ENCODE assay signal across 29 cellular contexts in the genomic region with DNA sequence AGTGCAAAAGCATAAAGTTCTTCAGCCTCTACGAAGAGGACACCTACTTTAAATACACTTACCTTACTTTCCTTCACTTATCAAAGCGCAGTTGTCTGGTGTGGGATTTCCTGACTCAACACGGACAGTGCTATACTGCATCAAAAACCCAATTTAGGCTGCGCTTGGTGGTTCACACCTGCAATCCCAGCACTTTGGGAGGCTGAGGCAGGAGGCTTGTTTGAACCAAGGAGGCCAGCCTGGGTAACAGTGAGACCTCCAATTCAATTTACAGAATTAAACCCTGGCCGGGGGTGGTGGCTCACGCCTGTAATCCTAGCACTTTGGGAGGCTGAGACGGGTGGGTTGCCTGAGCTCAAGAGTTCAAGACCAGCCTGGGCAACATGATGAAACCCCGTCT. TPM values are rescaled to one million over a fixed set of nuclear protein-coding genes. Genes with fewer than 3 reads are reported as not detected.
A peak's percentile ranks its signal among the peaks of the same experiment; 100 is the strongest.
DNase-seq lines count a peak whose midpoint lies in the region; ATAC-seq and TF ChIP-seq lines count a peak whose summit lies in the region.
"Had no signal": no experiment of that assay in that cellular context is flagged by ENCODE, and none has a peak within 500 bp of the region (broad histone marks: within the 10 kb centered on the region; RNA-seq: fewer than 3 reads in every experiment).

No MANE protein-coding gene starts in this region.

- no peak overlapping the region for H3K4me3 Mint-ChIP-seq in activated naive CD4-positive, alpha-beta T cell treated with anti-CD3 and anti-CD28 coated beads, Interleukin-2, amount 50 U/mL, for 24 hours
- H3K4me3 Mint-ChIP-seq in activated naive CD4-positive, alpha-beta T cell treated with anti-CD3 and anti-CD28 coated beads, Interleukin-2, amount 10 ng/mL, durations not matched to agents 7 days and 5 days = no peak overlapping the region
- H3K4me3 Mint-ChIP-seq in activated naive CD8-positive, alpha-beta T cell treated with anti-CD3 and anti-CD28 coated beads for 36 hours = no peak overlapping the region
- H3K4me3 Mint-ChIP-seq: dendritic cell treated with granulocyte-macrophage colony-stimulating factor and Interleukin-4, amounts not matched to agents 40 ng/mL and 50 ng/mL, for 4 days; endodermal cell; GM23338 had no signal

- CTCF ChIA-PET in activated naive CD4-positive, alpha-beta T cell treated with anti-CD3 and anti-CD28 coated beads, Interleukin-2, amount 10 ng/mL, durations not matched to agents 7 days and 5 days (lab: Charles Lee) = no interaction called here

- peaks cover 5 to 83% (median 75%) of the 10 kb centered on the region in 6 donors for H3K36me3 ChIP-seq in spleen
- H3K36me3 ChIP-seq: neural progenitor cell, uterus had no signal

- TF ChIP-seq POLR2A in spleen (IDR thresholded peaks at IDR 0.05) = no peak

- no peaks in the 10 kb centered on the region for H3K9me3 Mint-ChIP-seq in activated naive CD4-positive, alpha-beta T cell treated with anti-CD3 and anti-CD28 coated beads, Interleukin-2, amount 50 U/mL, for 24 hours
- H3K9me3 Mint-ChIP-seq in activated naive CD4-positive, alpha-beta T cell treated with anti-CD3 and anti-CD28 coated beads, Interleukin-2, amount 10 ng/mL, durations not matched to agents 7 days and 5 days = no peaks in the 10 kb centered on the region
- H3K9me3 Mint-ChIP-seq in activated naive CD8-positive, alpha-beta T cell treated with anti-CD3 and anti-CD28 coated beads for 36 hours = no peaks in the 10 kb centered on the region
- H3K9me3 Mint-ChIP-seq: activated CD8-positive, alpha-beta T cell treated with anti-CD3 and anti-CD28 coated beads for 36 hours; CD4-positive, alpha-beta memory T cell; dendritic cell treated with granulocyte-macrophage colony-stimulating factor and Interleukin-4, amounts not matched to agents 40 ng/mL and 50 ng/mL, for 4 days; endodermal cell; GM23338; neural progenitor cell; stimulated activated naive CD8-positive, alpha-beta T cell treated with anti-CD3 and anti-CD28 coated beads, Interleukin-15, amount 100 ng/mL, for 72 hours had no signal

- ATAC-seq in GM19023 (IDR thresholded peaks at IDR 0.05; ENCODE audit: unreplicated experiment) = no peak
- ATAC-seq: activated CD8-positive, alpha-beta T cell treated with anti-CD3 and anti-CD28 coated beads for 36 hours; esophagus mucosa; GM23338; stimulated activated naive CD8-positive, alpha-beta T cell treated with anti-CD3 and anti-CD28 coated beads, Interleukin-15, amount 100 ng/mL, for 72 hours had no signal

- H3K4me1 Mint-ChIP-seq in activated naive CD4-positive, alpha-beta T cell treated with anti-CD3 and anti-CD28 coated beads, Interleukin-2, amount 50 U/mL, for 24 hours = peaks cover 34% of the 10 kb centered on the region
- peaks cover 51% of the 10 kb centered on the region for H3K4me1 Mint-ChIP-seq in activated naive CD4-positive, alpha-beta T cell treated with anti-CD3 and anti-CD28 coated beads, Interleukin-2, amount 10 ng/mL, durations not matched to agents 7 days and 5 days
- peaks cover 28% of the 10 kb centered on the region for H3K4me1 Mint-ChIP-seq in activated naive CD8-positive, alpha-beta T cell treated with anti-CD3 and anti-CD28 coated beads for 36 hours

- H3K27ac Mint-ChIP-seq in activated naive CD4-positive, alpha-beta T cell treated with anti-CD3 and anti-CD28 coated beads, Interleukin-2, amount 50 U/mL, for 24 hours = peak overlapping the region; percentile 17
- H3K27ac Mint-ChIP-seq in activated naive CD4-positive, alpha-beta T cell treated with anti-CD3 and anti-CD28 coated beads, Interleukin-2, amount 10 ng/mL, durations not matched to agents 7 days and 5 days = no peak overlapping the region
- H3K27ac Mint-ChIP-seq in activated naive CD8-positive, alpha-beta T cell treated with anti-CD3 and anti-CD28 coated beads for 36 hours = peak overlapping the region; percentile 62
- H3K27ac Mint-ChIP-seq: dendritic cell treated with granulocyte-macrophage colony-stimulating factor and Interleukin-4, amounts not matched to agents 40 ng/mL and 50 ng/mL, for 4 days; endodermal cell; GM23338; neural progenitor cell; stimulated activated naive CD8-positive, alpha-beta T cell treated with anti-CD3 and anti-CD28 coated beads, Interleukin-15, amount 100 ng/mL, for 72 hours had no signal

- H3K36me3 Mint-ChIP-seq in activated naive CD4-positive, alpha-beta T cell treated with anti-CD3 and anti-CD28 coated beads, Interleukin-2, amount 50 U/mL, for 24 hours = peaks cover 20% of the 10 kb centered on the region
- H3K36me3 Mint-ChIP-seq in activated naive CD4-positive, alpha-beta T cell treated with anti-CD3 and anti-CD28 coated beads, Interleukin-2, amount 10 ng/mL, durations not matched to agents 7 days and 5 days = peaks cover 59% of the 10 kb centered on the region
- peaks cover 57% of the 10 kb centered on the region for H3K36me3 Mint-ChIP-seq in activated naive CD8-positive, alpha-beta T cell treated with anti-CD3 and anti-CD28 coated beads for 36 hours

- H3K27me3 Mint-ChIP-seq in activated naive CD4-positive, alpha-beta T cell treated with anti-CD3 and anti-CD28 coated beads, Interleukin-2, amount 50 U/mL, for 24 hours = no peaks in the 10 kb centered on the region
- no peaks in the 10 kb centered on the region for H3K27me3 Mint-ChIP-seq in activated naive CD4-positive, alpha-beta T cell treated with anti-CD3 and anti-CD28 coated beads, Interleukin-2, amount 10 ng/mL, durations not matched to agents 7 days and 5 days
- no peaks in the 10 kb centered on the region for H3K27me3 Mint-ChIP-seq in activated naive CD8-positive, alpha-beta T cell treated with anti-CD3 and anti-CD28 coated beads for 36 hours
- H3K27me3 Mint-ChIP-seq: activated CD8-positive, alpha-beta T cell treated with anti-CD3 and anti-CD28 coated beads for 36 hours; CD4-positive, alpha-beta memory T cell; dendritic cell treated with granulocyte-macrophage colony-stimulating factor and Interleukin-4, amounts not matched to agents 40 ng/mL and 50 ng/mL, for 4 days; stimulated activated naive CD8-positive, alpha-beta T cell treated with anti-CD3 and anti-CD28 coated beads, Interleukin-15, amount 100 ng/mL, for 72 hours had no signal

- H3K4me1 ChIP-seq in spleen = peaks cover 17 to 74% (median 40%) of the 10 kb centered on the region in 6 donors
- H3K4me1 ChIP-seq: neural progenitor cell had no signal

- no peak overlapping the region for H3K27ac ChIP-seq in spleen
- H3K27ac ChIP-seq: neural progenitor cell, uterus had no signal

- no peak for TF ChIP-seq CTCF in spleen (IDR thresholded peaks at IDR 0.05 in 8 of 11, conservative IDR thresholded peaks at IDR 0.05 in 3 of 11)

- WGBS in spleen, 5 donors = 91 to 95% (median 93%) methylated on average over 8 of the region's 8 CpGs

- H3K27me3 ChIP-seq in spleen (replicated peaks in 1 of 7) = no peaks in the 10 kb centered on the region
- H3K27me3 ChIP-seq: neural progenitor cell, right atrium auricular region, uterus had no signal

- DNase-seq in activated naive CD4-positive, alpha-beta T cell treated with anti-CD3 and anti-CD28 coated beads, Interleukin-2, amount 10 ng/mL, durations not matched to agents 7 days and 5 days = no peak
- DNase-seq in activated naive CD8-positive, alpha-beta T cell treated with anti-CD3 and anti-CD28 coated beads for 36 hours = no peak
- DNase-seq in spleen (peak; percentile 20), NCI-H2081 (lab: John Stamatoyannopoulos, UW) (no peak)
- DNase-seq: activated CD8-positive, alpha-beta memory T cell treated with anti-CD3 and anti-CD28 coated beads, Interleukin-2, amount 50 U/mL, for 48 hours; activated CD8-positive, alpha-beta T cell treated with anti-CD3 and anti-CD28 coated beads for 36 hours; activated gamma-delta T cell; amniotic stem cell; CD4-positive, alpha-beta memory T cell; endodermal cell; glutamatergic neuron; Kasumi-1; mesenchymal stem cell; NCI-H1417 treated with DMSO at 0.1 percent for 48 hours; NCI-H2029 treated with DMSO at 0.1 percent for 48 hours; NCI-H226; NCI-H748 treated with DMSO at 0.1 percent for 48 hours; stimulated activated CD4-positive, alpha-beta T cell treated with anti-CD3 and anti-CD28 coated beads, Interleukin-1b, Interleukin-23, amount 100 ng/mL, for 48 hours; stimulated activated CD8-positive, alpha-beta memory T cell treated with anti-CD3 and anti-CD28 coated beads, Interleukin-4, amount 100 ng/mL, for 48 hours; stimulated activated naive CD8-positive, alpha-beta T cell treated with anti-CD3 and anti-CD28 coated beads, Interleukin-15, amount 100 ng/mL, for 72 hours; uterus had no signal

- H3K9me3 ChIP-seq in spleen = no peaks in the 10 kb centered on the region
- H3K9me3 ChIP-seq: right atrium auricular region, uterus had no signal

- H3K4me3 ChIP-seq in spleen = no peak overlapping the region
- H3K4me3 ChIP-seq: GM23338, neural progenitor cell, right atrium auricular region, smooth muscle cell, uterus had no signal

- intact Hi-C loops in spleen (cut with DNase I; ENCODE audit: low total_unique reads) = no loop called here

RNA-seq across cellular contexts. Expression of a gene that starts 4.1 kb away (rescaled TPM):
- 10 to 100 TPM; 54.6 to 55.8 TPM for total RNA-seq in activated naive CD8-positive, alpha-beta T cell treated with anti-CD3 and anti-CD28 coated beads for 36 hours
- total RNA-seq in spleen = 10 to 100 TPM; 21.2 to 54.3 (median 38.6) TPM
- 10 to 100 TPM; 21.4 to 37.3 (median 32.7) TPM for polyA plus RNA-seq in spleen

RNA-seq across cellular contexts. Expression of a gene that starts 4.4 kb away (rescaled TPM):
- total RNA-seq in activated naive CD8-positive, alpha-beta T cell treated with anti-CD3 and anti-CD28 coated beads for 36 hours = 10 to 100 TPM; 30.0 to 30.6 TPM
- total RNA-seq in spleen = 10 to 100 TPM; 35.8 to 53.4 (median 49.1) TPM
- 10 to 100 TPM; 54.7 to 72.7 (median 57.0) TPM for polyA plus RNA-seq in spleen

RNA-seq across cellular contexts. Expression of a gene that starts 11.5 kb away (rescaled TPM):
- total RNA-seq in activated naive CD8-positive, alpha-beta T cell treated with anti-CD3 and anti-CD28 coated beads for 36 hours = 10 to 100 TPM; 13.7 to 14.8 TPM
- total RNA-seq in spleen = 100 to 1,000 TPM in 6 of 7 donors, 10 to 100 TPM in 1; 89.4 to 172 (median 121) TPM
- 10 to 100 TPM; 37.8 to 66.2 (median 48.7) TPM for polyA plus RNA-seq in spleen

RNA-seq across cellular contexts. Expression of a gene that starts 14.9 kb away (rescaled TPM):
- total RNA-seq in activated naive CD8-positive, alpha-beta T cell treated with anti-CD3 and anti-CD28 coated beads for 36 hours = 100 to 1,000 TPM; 549 to 571 TPM
- total RNA-seq in spleen = 100 to 1,000 TPM; 181 to 239 (median 202) TPM
- 100 to 1,000 TPM; 159 to 189 (median 161) TPM for polyA plus RNA-seq in spleen

RNA-seq across cellular contexts. Expression of a gene that starts 15.6 kb away (rescaled TPM):
- total RNA-seq in activated naive CD8-positive, alpha-beta T cell treated with anti-CD3 and anti-CD28 coated beads for 36 hours = 10 to 100 TPM; 14.4 to 16.0 TPM
- total RNA-seq in spleen = 10 to 100 TPM; 22.8 to 45.4 (median 35.3) TPM
- polyA plus RNA-seq in spleen = 10 to 100 TPM in 1 of 3 donors, 1 to 10 TPM in 2; 6.9 to 11.3 (median 7.8) TPM

Comparison
In these comparisons a context has a peak if more than half of its experiments do, and no peak if none do; other contexts are left out.
1. RNA of a gene that starts 11.5 kb away (total RNA-seq): 89.4 to 172 TPM in spleen; 13.7 to 14.8 TPM in activated naive CD8-positive, alpha-beta T cell treated with anti-CD3 and anti-CD28 coated beads for 36 hours; every median in the first group is over 4 times any median in the second.